28 cellular contexts compared by ENCODE assay signal in the genomic region with DNA sequence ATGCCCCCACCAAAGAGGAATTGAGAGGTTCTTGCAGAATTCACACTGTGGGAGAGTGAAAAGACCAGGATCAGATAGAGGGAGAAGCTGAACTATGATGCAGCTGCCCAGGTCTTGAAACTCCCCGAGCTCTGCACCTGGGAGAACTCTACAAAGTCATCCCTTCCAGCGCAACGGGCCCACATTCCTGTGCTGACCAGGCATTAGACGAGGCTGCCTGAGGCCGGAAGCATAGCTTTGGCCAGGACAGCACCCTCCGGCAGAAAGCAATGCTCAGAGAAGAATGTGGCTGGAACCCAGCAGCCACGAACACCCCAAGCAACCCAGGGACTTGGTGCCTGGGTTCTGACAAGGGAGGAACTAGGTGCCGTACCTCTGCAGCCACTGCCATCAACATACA.
"Had no signal": no experiment of that assay in that cellular context is flagged by ENCODE, and none has a peak within 500 bp of the region (broad histone marks: within the 10 kb centered on the region; RNA-seq: fewer than 3 reads in every experiment).

No MANE protein-coding gene starts in this region.

- H3K9me3 ChIP-seq: heart left ventricle, lower lobe of right lung, ovary, right atrium auricular region, testis, thyroid gland, upper lobe of right lung had no signal

- DNase-seq: heart left ventricle; hypothalamus; kidney glomerular epithelial cell; left cardiac atrium; left ventricle myocardium superior; lower lobe of right lung; mammary epithelial cell; mesenchymal stem cell; naive B cell; ovary; stimulated activated CD4-positive, alpha-beta T cell treated with anti-CD3 and anti-CD28 coated beads, Interleukin-12 subunit alpha, Interleukin-12 subunit beta, amount 100 ng/mL, for 4 hours; stimulated activated CD4-positive, alpha-beta T cell treated with anti-CD3 and anti-CD28 coated beads, Interleukin-15, amount 100 ng/mL, for 24 hours; stimulated activated CD4-positive, alpha-beta T cell treated with anti-CD3 and anti-CD28 coated beads, Interleukin-2, amount 100 ng/mL, for 24 hours; stimulated activated CD4-positive, alpha-beta T cell treated with anti-CD3 and anti-CD28 coated beads, Interleukin-4, amount 100 ng/mL, for 1 hour; stimulated activated naive B cell treated with anti-CD40 and anti-IgM and Interleukin-4, amounts not matched to agents 10 μg/mL and 1 μg/mL and 100 μg/mL, for 72 hours; stimulated activated naive CD8-positive, alpha-beta T cell treated with anti-CD3 and anti-CD28 coated beads, Interleukin-15, Interleukin-2, amounts not matched to agents 100 U/mL and 50 U/mL, for 24 hours; stomach; testis; thyroid gland; trophoblast cell; upper lobe of right lung had no signal

- ATAC-seq: heart left ventricle; left cardiac atrium; left lobe of liver; left ventricle myocardium superior; lower lobe of right lung; natural killer cell treated with Interleukin-12 subunit alpha and Interleukin-12 subunit beta and Interleukin-15 and Interleukin-18, amount 100 ng/mL, for 72 hours; sciatic nerve; stimulated activated naive B cell treated with anti-CD40 and anti-IgM and Interleukin-4, amounts not matched to agents 10 μg/mL and 1 μg/mL and 100 μg/mL, for 72 hours; stimulated activated naive CD8-positive, alpha-beta T cell treated with anti-CD3 and anti-CD28 coated beads, Interleukin-15, Interleukin-2, amounts not matched to agents 100 U/mL and 50 U/mL, for 24 hours; upper lobe of right lung had no signal

- H3K36me3 ChIP-seq: heart left ventricle, lower lobe of right lung, ovary, right atrium auricular region, stomach, thyroid gland, upper lobe of right lung had no signal

- H3K9me3 Mint-ChIP-seq: mesothelial cell of epicardium; natural killer cell treated with Interleukin-12 subunit alpha and Interleukin-12 subunit beta and Interleukin-15 and Interleukin-18, amount 100 ng/mL, for 72 hours had no signal

- H3K27ac ChIP-seq: heart left ventricle, lower lobe of right lung, ovary, right atrium auricular region, skin epidermis, stomach, testis, thyroid gland, upper lobe of right lung had no signal

- H3K4me3 ChIP-seq: heart left ventricle, lower lobe of right lung, ovary, right atrium auricular region, skin epidermis, stomach, testis, thyroid gland, upper lobe of right lung had no signal

- H3K36me3 Mint-ChIP-seq: mesothelial cell of epicardium; naive B cell; natural killer cell treated with Interleukin-12 subunit alpha and Interleukin-12 subunit beta and Interleukin-15 and Interleukin-18, amount 100 ng/mL, for 72 hours; stimulated activated naive B cell treated with anti-CD40 and anti-IgM and Interleukin-4, amounts not matched to agents 10 μg/mL and 1 μg/mL and 100 μg/mL, for 72 hours had no signal

- H3K4me3 Mint-ChIP-seq: mesothelial cell of epicardium; naive B cell; natural killer cell treated with Interleukin-12 subunit alpha and Interleukin-12 subunit beta and Interleukin-15 and Interleukin-18, amount 100 ng/mL, for 72 hours; stimulated activated naive B cell treated with anti-CD40 and anti-IgM and Interleukin-4, amounts not matched to agents 10 μg/mL and 1 μg/mL and 100 μg/mL, for 72 hours had no signal

- H3K27me3 Mint-ChIP-seq: naive B cell had no signal

- H3K27me3 ChIP-seq: ovary, right atrium auricular region, testis, thyroid gland had no signal

- H3K4me1 ChIP-seq: heart left ventricle, lower lobe of right lung, right atrium auricular region, stomach, testis, thyroid gland, upper lobe of right lung had no signal

- H3K27ac Mint-ChIP-seq: mesothelial cell of epicardium; naive B cell; natural killer cell treated with Interleukin-12 subunit alpha and Interleukin-12 subunit beta and Interleukin-15 and Interleukin-18, amount 100 ng/mL, for 72 hours; progenitor cell of endocrine pancreas; stimulated activated naive B cell treated with anti-CD40 and anti-IgM and Interleukin-4, amounts not matched to agents 10 μg/mL and 1 μg/mL and 100 μg/mL, for 72 hours had no signal

- H3K4me1 Mint-ChIP-seq: mesothelial cell of epicardium; naive B cell; stimulated activated naive B cell treated with anti-CD40 and anti-IgM and Interleukin-4, amounts not matched to agents 10 μg/mL and 1 μg/mL and 100 μg/mL, for 72 hours had no signal
